1 cellular context compared by ENCODE assay signal in the genomic region with DNA sequence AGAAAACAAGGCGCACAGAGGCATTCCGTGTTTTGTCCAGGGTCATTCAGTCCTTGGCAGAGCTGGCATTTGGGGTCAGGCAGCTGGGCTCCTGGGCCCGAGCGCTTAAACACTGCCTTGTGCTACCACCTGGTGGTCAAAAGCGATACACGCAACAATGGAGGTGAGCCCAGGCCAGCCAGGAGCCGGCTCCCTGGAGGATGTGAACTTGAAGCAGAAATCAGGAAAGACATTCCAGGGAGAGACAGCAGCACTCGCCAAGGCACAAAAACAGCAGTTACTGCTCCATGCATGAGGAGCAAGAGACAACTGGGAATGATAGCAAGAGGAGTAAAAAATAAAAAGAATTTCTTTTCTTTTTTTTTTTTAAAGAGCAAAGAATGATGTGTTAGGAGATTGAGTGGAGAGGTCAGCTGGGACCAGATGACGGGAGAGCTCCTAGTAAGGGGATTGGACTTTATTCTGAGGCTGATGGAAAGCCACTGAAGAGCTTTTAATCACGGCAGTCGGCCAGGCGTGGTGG.
TF ChIP-seq lines count a peak whose summit lies in the region.

No MANE protein-coding gene starts in this region.

TF ChIP-seq in HepG2, 621 proteins besides CTCF, POLR2A, EP300 and RAD21 (continued from another document and continues in another):
- TF ChIP-seq, protein P1, sequence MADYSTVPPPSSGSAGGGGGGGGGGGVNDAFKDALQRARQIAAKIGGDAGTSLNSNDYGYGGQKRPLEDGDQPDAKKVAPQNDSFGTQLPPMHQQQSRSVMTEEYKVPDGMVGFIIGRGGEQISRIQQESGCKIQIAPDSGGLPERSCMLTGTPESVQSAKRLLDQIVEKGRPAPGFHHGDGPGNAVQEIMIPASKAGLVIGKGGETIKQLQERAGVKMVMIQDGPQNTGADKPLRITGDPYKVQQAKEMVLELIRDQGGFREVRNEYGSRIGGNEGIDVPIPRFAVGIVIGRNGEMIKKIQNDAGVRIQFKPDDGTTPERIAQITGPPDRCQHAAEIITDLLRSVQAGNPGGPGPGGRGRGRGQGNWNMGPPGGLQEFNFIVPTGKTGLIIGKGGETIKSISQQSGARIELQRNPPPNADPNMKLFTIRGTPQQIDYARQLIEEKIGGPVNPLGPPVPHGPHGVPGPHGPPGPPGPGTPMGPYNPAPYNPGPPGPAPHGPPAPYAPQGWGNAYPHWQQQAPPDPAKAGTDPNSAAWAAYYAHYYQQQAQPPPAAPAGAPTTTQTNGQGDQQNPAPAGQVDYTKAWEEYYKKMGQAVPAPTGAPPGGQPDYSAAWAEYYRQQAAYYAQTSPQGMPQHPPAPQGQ (CRISPR knock-in tag; IDR thresholded peaks at IDR 0.05; ENCODE audit: borderline replicate concordance), result no peak
- TF ChIP-seq, protein P2, sequence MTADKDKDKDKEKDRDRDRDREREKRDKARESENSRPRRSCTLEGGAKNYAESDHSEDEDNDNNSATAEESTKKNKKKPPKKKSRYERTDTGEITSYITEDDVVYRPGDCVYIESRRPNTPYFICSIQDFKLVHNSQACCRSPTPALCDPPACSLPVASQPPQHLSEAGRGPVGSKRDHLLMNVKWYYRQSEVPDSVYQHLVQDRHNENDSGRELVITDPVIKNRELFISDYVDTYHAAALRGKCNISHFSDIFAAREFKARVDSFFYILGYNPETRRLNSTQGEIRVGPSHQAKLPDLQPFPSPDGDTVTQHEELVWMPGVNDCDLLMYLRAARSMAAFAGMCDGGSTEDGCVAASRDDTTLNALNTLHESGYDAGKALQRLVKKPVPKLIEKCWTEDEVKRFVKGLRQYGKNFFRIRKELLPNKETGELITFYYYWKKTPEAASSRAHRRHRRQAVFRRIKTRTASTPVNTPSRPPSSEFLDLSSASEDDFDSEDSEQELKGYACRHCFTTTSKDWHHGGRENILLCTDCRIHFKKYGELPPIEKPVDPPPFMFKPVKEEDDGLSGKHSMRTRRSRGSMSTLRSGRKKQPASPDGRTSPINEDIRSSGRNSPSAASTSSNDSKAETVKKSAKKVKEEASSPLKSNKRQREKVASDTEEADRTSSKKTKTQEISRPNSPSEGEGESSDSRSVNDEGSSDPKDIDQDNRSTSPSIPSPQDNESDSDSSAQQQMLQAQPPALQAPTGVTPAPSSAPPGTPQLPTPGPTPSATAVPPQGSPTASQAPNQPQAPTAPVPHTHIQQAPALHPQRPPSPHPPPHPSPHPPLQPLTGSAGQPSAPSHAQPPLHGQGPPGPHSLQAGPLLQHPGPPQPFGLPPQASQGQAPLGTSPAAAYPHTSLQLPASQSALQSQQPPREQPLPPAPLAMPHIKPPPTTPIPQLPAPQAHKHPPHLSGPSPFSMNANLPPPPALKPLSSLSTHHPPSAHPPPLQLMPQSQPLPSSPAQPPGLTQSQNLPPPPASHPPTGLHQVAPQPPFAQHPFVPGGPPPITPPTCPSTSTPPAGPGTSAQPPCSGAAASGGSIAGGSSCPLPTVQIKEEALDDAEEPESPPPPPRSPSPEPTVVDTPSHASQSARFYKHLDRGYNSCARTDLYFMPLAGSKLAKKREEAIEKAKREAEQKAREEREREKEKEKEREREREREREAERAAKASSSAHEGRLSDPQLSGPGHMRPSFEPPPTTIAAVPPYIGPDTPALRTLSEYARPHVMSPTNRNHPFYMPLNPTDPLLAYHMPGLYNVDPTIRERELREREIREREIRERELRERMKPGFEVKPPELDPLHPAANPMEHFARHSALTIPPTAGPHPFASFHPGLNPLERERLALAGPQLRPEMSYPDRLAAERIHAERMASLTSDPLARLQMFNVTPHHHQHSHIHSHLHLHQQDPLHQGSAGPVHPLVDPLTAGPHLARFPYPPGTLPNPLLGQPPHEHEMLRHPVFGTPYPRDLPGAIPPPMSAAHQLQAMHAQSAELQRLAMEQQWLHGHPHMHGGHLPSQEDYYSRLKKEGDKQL (CRISPR knock-in tag; IDR thresholded peaks at IDR 0.05; ENCODE audit: low read depth), result no peak
- TF ChIP-seq, protein P3, sequence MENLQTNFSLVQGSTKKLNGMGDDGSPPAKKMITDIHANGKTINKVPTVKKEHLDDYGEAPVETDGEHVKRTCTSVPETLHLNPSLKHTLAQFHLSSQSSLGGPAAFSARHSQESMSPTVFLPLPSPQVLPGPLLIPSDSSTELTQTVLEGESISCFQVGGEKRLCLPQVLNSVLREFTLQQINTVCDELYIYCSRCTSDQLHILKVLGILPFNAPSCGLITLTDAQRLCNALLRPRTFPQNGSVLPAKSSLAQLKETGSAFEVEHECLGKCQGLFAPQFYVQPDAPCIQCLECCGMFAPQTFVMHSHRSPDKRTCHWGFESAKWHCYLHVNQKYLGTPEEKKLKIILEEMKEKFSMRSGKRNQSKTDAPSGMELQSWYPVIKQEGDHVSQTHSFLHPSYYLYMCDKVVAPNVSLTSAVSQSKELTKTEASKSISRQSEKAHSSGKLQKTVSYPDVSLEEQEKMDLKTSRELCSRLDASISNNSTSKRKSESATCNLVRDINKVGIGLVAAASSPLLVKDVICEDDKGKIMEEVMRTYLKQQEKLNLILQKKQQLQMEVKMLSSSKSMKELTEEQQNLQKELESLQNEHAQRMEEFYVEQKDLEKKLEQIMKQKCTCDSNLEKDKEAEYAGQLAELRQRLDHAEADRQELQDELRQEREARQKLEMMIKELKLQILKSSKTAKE (CRISPR knock-in tag; IDR thresholded peaks at IDR 0.05; ENCODE audit: borderline replicate concordance), result no peak
- TF ChIP-seq NFYC (CRISPR knock-in tag; IDR thresholded peaks at IDR 0.05) (no peak), CBX2 (IDR thresholded peaks at IDR 0.05; ENCODE audit: low read depth, low read length) (no peak), CBX2 (CRISPR knock-in tag; IDR thresholded peaks at IDR 0.05; ENCODE audit: low read depth) (no peak), ZNF629 (CRISPR knock-in tag; conservative IDR thresholded peaks at IDR 0.05) (0 out of 2 replicates have a peak, but pooled peaks have one; percentile 19), SOX5 (CRISPR knock-in tag; IDR thresholded peaks at IDR 0.05; ENCODE audit: borderline replicate concordance) (peak; percentile 52; the same call in 1 of the 2 replicates), ZNF136 (CRISPR knock-in tag; IDR thresholded peaks at IDR 0.05; ENCODE audit: low read depth) (no peak), HOXA3 (CRISPR knock-in tag; IDR thresholded peaks at IDR 0.05) (peak; percentile 36; the same call in 1 of the 2 replicates), HMG20B (CRISPR knock-in tag; conservative IDR thresholded peaks at IDR 0.05) (no peak), SALL1 (CRISPR knock-in tag; IDR thresholded peaks at IDR 0.05) (peak; percentile 88), JDP2 (CRISPR knock-in tag; IDR thresholded peaks at IDR 0.05; ENCODE audit: borderline replicate concordance) (no peak), ZNF557 (CRISPR knock-in tag; IDR thresholded peaks at IDR 0.05) (no peak), ZKSCAN8 (CRISPR knock-in tag; IDR thresholded peaks at IDR 0.05; ENCODE audit: borderline replicate concordance) (peak; percentile 32; the same call in 1 of the 2 replicates), ZBTB8A (CRISPR knock-in tag; IDR thresholded peaks at IDR 0.05; ENCODE audit: borderline replicate concordance, low read depth) (no peak), ZNF589 (CRISPR knock-in tag; conservative IDR thresholded peaks at IDR 0.05) (no peak), KAT7 (CRISPR knock-in tag; IDR thresholded peaks at IDR 0.05; ENCODE audit: borderline replicate concordance) (peak; percentile 43; the same call in 1 of the 2 replicates), KLF16 (CRISPR knock-in tag; IDR thresholded peaks at IDR 0.05) (peak in 1 of 2 experiments; percentile 82; a peak in 1 of 4 replicates), NAIF1 (CRISPR knock-in tag; IDR thresholded peaks at IDR 0.05; ENCODE audit: borderline replicate concordance) (no peak)
- TF ChIP-seq, protein P4, sequence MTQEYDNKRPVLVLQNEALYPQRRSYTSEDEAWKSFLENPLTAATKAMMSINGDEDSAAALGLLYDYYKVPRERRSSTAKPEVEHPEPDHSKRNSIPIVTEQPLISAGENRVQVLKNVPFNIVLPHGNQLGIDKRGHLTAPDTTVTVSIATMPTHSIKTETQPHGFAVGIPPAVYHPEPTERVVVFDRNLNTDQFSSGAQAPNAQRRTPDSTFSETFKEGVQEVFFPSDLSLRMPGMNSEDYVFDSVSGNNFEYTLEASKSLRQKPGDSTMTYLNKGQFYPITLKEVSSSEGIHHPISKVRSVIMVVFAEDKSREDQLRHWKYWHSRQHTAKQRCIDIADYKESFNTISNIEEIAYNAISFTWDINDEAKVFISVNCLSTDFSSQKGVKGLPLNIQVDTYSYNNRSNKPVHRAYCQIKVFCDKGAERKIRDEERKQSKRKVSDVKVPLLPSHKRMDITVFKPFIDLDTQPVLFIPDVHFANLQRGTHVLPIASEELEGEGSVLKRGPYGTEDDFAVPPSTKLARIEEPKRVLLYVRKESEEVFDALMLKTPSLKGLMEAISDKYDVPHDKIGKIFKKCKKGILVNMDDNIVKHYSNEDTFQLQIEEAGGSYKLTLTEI (CRISPR knock-in tag; conservative IDR thresholded peaks at IDR 0.05), result no peak
- TF ChIP-seq, protein P5, sequence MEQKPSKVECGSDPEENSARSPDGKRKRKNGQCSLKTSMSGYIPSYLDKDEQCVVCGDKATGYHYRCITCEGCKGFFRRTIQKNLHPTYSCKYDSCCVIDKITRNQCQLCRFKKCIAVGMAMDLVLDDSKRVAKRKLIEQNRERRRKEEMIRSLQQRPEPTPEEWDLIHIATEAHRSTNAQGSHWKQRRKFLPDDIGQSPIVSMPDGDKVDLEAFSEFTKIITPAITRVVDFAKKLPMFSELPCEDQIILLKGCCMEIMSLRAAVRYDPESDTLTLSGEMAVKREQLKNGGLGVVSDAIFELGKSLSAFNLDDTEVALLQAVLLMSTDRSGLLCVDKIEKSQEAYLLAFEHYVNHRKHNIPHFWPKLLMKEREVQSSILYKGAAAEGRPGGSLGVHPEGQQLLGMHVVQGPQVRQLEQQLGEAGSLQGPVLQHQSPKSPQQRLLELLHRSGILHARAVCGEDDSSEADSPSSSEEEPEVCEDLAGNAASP (CRISPR knock-in tag; IDR thresholded peaks at IDR 0.05; ENCODE audit: borderline replicate concordance), result peak; percentile 95
- TF ChIP-seq, protein P6, sequence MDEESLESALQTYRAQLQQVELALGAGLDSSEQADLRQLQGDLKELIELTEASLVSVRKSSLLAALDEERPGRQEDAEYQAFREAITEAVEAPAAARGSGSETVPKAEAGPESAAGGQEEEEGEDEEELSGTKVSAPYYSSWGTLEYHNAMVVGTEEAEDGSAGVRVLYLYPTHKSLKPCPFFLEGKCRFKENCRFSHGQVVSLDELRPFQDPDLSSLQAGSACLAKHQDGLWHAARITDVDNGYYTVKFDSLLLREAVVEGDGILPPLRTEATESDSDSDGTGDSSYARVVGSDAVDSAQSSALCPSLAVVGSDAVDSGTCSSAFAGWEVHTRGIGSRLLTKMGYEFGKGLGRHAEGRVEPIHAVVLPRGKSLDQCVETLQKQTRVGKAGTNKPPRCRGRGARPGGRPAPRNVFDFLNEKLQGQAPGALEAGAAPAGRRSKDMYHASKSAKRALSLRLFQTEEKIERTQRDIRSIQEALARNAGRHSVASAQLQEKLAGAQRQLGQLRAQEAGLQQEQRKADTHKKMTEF (CRISPR knock-in tag; IDR thresholded peaks at IDR 0.05), result peak; percentile 73
- TF ChIP-seq, protein P7, sequence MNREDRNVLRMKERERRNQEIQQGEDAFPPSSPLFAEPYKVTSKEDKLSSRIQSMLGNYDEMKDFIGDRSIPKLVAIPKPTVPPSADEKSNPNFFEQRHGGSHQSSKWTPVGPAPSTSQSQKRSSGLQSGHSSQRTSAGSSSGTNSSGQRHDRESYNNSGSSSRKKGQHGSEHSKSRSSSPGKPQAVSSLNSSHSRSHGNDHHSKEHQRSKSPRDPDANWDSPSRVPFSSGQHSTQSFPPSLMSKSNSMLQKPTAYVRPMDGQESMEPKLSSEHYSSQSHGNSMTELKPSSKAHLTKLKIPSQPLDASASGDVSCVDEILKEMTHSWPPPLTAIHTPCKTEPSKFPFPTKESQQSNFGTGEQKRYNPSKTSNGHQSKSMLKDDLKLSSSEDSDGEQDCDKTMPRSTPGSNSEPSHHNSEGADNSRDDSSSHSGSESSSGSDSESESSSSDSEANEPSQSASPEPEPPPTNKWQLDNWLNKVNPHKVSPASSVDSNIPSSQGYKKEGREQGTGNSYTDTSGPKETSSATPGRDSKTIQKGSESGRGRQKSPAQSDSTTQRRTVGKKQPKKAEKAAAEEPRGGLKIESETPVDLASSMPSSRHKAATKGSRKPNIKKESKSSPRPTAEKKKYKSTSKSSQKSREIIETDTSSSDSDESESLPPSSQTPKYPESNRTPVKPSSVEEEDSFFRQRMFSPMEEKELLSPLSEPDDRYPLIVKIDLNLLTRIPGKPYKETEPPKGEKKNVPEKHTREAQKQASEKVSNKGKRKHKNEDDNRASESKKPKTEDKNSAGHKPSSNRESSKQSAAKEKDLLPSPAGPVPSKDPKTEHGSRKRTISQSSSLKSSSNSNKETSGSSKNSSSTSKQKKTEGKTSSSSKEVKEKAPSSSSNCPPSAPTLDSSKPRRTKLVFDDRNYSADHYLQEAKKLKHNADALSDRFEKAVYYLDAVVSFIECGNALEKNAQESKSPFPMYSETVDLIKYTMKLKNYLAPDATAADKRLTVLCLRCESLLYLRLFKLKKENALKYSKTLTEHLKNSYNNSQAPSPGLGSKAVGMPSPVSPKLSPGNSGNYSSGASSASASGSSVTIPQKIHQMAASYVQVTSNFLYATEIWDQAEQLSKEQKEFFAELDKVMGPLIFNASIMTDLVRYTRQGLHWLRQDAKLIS (CRISPR knock-in tag; IDR thresholded peaks at IDR 0.05), result no peak; the same call in 1 of the 2 replicates
- TF ChIP-seq, protein P8, sequence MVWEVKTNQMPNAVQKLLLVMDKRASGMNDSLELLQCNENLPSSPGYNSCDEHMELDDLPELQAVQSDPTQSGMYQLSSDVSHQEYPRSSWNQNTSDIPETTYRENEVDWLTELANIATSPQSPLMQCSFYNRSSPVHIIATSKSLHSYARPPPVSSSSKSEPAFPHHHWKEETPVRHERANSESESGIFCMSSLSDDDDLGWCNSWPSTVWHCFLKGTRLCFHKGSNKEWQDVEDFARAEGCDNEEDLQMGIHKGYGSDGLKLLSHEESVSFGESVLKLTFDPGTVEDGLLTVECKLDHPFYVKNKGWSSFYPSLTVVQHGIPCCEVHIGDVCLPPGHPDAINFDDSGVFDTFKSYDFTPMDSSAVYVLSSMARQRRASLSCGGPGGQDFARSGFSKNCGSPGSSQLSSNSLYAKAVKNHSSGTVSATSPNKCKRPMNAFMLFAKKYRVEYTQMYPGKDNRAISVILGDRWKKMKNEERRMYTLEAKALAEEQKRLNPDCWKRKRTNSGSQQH (CRISPR knock-in tag; IDR thresholded peaks at IDR 0.05; ENCODE audit: low read depth), result peak; percentile 48; the same call in 1 of the 2 replicates
- TF ChIP-seq, protein P9, sequence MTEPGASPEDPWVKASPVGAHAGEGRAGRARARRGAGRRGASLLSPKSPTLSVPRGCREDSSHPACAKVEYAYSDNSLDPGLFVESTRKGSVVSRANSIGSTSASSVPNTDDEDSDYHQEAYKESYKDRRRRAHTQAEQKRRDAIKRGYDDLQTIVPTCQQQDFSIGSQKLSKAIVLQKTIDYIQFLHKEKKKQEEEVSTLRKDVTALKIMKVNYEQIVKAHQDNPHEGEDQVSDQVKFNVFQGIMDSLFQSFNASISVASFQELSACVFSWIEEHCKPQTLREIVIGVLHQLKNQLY (CRISPR knock-in tag; IDR thresholded peaks at IDR 0.05), result 0 out of 2 replicates have a peak, but pooled peaks have one; percentile 42
- TF ChIP-seq, protein P10, sequence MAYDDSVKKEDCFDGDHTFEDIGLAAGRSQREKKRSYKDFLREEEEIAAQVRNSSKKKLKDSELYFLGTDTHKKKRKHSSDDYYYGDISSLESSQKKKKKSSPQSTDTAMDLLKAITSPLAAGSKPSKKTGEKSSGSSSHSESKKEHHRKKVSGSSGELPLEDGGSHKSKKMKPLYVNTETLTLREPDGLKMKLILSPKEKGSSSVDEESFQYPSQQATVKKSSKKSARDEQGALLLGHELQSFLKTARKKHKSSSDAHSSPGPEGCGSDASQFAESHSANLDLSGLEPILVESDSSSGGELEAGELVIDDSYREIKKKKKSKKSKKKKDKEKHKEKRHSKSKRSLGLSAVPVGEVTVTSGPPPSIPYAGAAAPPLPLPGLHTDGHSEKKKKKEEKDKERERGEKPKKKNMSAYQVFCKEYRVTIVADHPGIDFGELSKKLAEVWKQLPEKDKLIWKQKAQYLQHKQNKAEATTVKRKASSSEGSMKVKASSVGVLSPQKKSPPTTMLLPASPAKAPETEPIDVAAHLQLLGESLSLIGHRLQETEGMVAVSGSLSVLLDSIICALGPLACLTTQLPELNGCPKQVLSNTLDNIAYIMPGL (CRISPR knock-in tag; IDR thresholded peaks at IDR 0.05; ENCODE audit: borderline replicate concordance in 1 of 2, low read depth in 1 of 2), result peak; percentile 64 to 92; a peak in 3 of 4 replicates
